ENCODE assay signal across 8 cellular contexts in the genomic region with DNA sequence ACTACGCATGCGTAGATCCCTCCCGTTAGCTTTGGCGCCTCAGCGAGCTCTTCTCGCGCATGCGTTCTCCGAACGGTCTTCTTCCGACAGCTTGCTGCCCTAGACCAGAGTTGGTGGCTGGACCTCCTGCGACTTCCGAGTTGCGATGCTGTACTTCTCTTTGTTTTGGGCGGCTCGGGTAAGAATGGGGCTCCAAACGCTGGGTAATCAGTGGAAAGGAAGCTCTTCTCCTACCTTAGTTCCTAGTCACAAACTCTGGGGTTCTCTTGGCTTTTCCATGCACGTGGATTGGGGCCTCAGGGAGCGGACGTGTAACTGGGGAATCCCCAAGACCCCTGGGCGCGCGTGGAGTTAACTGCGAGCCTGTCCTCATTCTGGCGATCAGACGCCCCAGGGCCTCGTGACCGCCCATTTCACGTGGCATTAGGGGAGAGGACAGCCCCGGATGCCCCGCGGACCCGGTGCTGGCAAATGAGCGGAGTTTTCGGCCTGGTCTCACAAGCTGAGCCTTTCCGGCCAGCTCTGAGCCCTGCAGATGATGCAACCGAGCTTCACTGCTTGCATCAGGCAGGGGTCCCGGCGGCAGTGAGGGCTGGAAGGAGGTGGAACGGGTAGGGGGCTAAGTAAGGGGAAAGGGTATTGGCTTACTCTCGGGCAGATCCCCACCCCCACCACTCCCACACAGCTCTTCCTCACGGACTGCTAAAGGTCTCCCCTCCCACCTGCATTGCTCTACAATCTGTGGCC. TPM values are rescaled to one million over a fixed set of nuclear protein-coding genes. Genes with fewer than 3 reads are reported as not detected.
A peak's percentile ranks its signal among the peaks of the same experiment; 100 is the strongest.
DNase-seq lines count a peak whose midpoint lies in the region; ATAC-seq, FAIRE-seq and TF ChIP-seq lines count a peak whose summit lies in the region.

A gene (plus strand): TSS at position 78 of the 747 bp plus-strand sequence. CDS start 68 bp downstream, at position 146.

- ATAC-seq in GM18861 (IDR thresholded peaks at IDR 0.05; ENCODE audit: unreplicated experiment), result peak; percentile 60
- ATAC-seq in HG03108 (IDR thresholded peaks at IDR 0.05; ENCODE audit: unreplicated experiment), result peak; percentile 58

- H3K9ac ChIP-seq in mammary epithelial cell (ENCODE audit: insufficient read depth, low read length), result peak within 1 kb of the TSS; percentile 86

- H4K20me1 ChIP-seq in mammary epithelial cell (ENCODE audit: insufficient read depth, low read length), result no peaks in the 10 kb centered on the region

- CTCF ChIA-PET in mammary epithelial cell (lab: Charles Lee; ENCODE audit: low non-redundant PET), result interaction anchor here (0.6 to 1.5 kb wide), 5 partner anchors 11 to 229 kb away, joined by 4 to 11 read pairs (median 6); no protein-coding TSS in a partner anchor

- H3K27ac ChIP-seq in VCaP (peak within 1 kb of the TSS; percentile 96), mammary epithelial cell (ENCODE audit: insufficient read depth, low read depth, low read length) (peak within 1 kb of the TSS; percentile 74), small intestine (ENCODE audit: low read depth in 1 of 2, low read length in 1 of 2) (peak within 1 kb of the TSS; percentile 26 to 91)

- WGBS in mammary epithelial cell (ENCODE audit: low coverage, missing lambda C conversion rate), result under 1% methylated on average over 27 of the region's 42 CpGs
- WGBS in small intestine, 3 donors, result 0 to 1% (median 0%) methylated on average over 39 to 42 of the region's 42 CpGs

- H3K36me3 ChIP-seq in mammary epithelial cell (ENCODE audit: insufficient read depth, low read length), result peaks cover 29% of the 10 kb centered on the region
- H3K36me3 ChIP-seq in small intestine (ENCODE audit: control insufficient read depth in 2 of 2, insufficient read depth in 2 of 2, low read length in 2 of 2), result peaks cover 9 to 17% of the 10 kb centered on the region in 2 donors

- H3K27me3 ChIP-seq in mammary epithelial cell (ENCODE audit: insufficient read depth, low read length), result no peaks in the 10 kb centered on the region
- peaks cover 4 to 13% of the 10 kb centered on the region in 2 donors for H3K27me3 ChIP-seq in small intestine (ENCODE audit: control insufficient read depth in 2 of 2, insufficient read depth in 2 of 2, low read length in 2 of 2)

- H3K79me2 ChIP-seq in mammary epithelial cell (ENCODE audit: insufficient read depth, low read length), result peaks cover 41% of the 10 kb centered on the region

- H3K9me3 ChIP-seq in mammary epithelial cell (replicated peaks; ENCODE audit: insufficient read depth, low read length) (no peaks in the 10 kb centered on the region), small intestine (ENCODE audit: control insufficient read depth, low read depth) (no peaks in the 10 kb centered on the region)

- dilution Hi-C loops in mammary epithelial cell (cut with HindIII; ENCODE audit: low sequenced_read_pairs), result loop anchor here (5.0 to 10.0 kb wide), 2 partner anchors 45 to 108 kb away; no protein-coding TSS in a partner anchor

- peak; percentile 95 for DNase-seq in A172 (ENCODE audit: low spot score)
- peak; percentile 93 for DNase-seq in NCI-H2227 (lab: John Stamatoyannopoulos, UW; ENCODE audit: unreplicated experiment)
- DNase-seq in mammary epithelial cell, result peak; percentile 85
- peak; percentile 96 for DNase-seq in iPS-NIHi7 (ENCODE audit: extremely low spot score)
- peak; percentile 97 for DNase-seq in small intestine

- H3K4me1 ChIP-seq in mammary epithelial cell (ENCODE audit: insufficient read depth, low read length), result peaks cover 9% of the 10 kb centered on the region
- no peaks in the 10 kb centered on the region for H3K4me1 ChIP-seq in small intestine (ENCODE audit: control insufficient read depth in 2 of 2, insufficient read depth in 1 of 2, low read depth in 1 of 2, low read length in 1 of 2)

- H3K4me3 ChIP-seq in mammary epithelial cell (replicated peaks in 1 of 3; ENCODE audit: insufficient read depth in 1 of 3, low read depth in 2 of 3, low read length in 3 of 3) (peak within 1 kb of the TSS; percentile 49 to 64 (median 60)), small intestine (ENCODE audit: low read depth in 1 of 2, low read length in 2 of 2) (peak within 1 kb of the TSS; percentile 67 to 77)

- intact Hi-C loops in mammary epithelial cell (cut with micrococcal nuclease), result loop anchor here (1.0 kb wide), 1 partner anchor 9 kb away; no protein-coding TSS in a partner anchor

- in situ Hi-C loops in mammary epithelial cell (cut with MboI; ENCODE audit: low sequenced_read_pairs in 2 of 2), result no loop called here

- TF ChIP-seq CTCF in VCaP (conservative IDR thresholded peaks at IDR 0.05) (no peak), mammary epithelial cell (conservative IDR thresholded peaks at IDR 0.05 in 1 of 2, IDR thresholded peaks at IDR 0.05 in 1 of 2; ENCODE audit: extremely low read depth in 1 of 2, insufficient read depth in 1 of 2, low read depth in 1 of 2, low read length in 2 of 2) (no peak)

- no peak for FAIRE-seq in small intestine (lab: Jason Lieb, UNC)

- H3K4me2 ChIP-seq in mammary epithelial cell (ENCODE audit: insufficient read depth, low read depth, low read length), result peak within 1 kb of the TSS; percentile 98

- H2AFZ ChIP-seq in mammary epithelial cell (ENCODE audit: low read depth, low read length), result peak within 1 kb of the TSS; percentile 75

- BruUV-seq in mammary epithelial cell (replicated peaks; lab: Mats Ljungman, UMichigan), result TSS peak; percentile 32

RNA-seq across cellular contexts. Expression of the gene that starts here (rescaled TPM):
- 208 and 223 TPM in 2 replicates for total RNA-seq in A172 (2014; rRNA removed; shearing (Covaris generic))
- 100 to 1,000 TPM; 266 to 337 TPM for total RNA-seq in mammary epithelial cell
- 285 TPM for polyA plus RNA-seq in mammary epithelial cell
- 190 TPM for polyA minus RNA-seq in mammary epithelial cell
- 100 to 1,000 TPM in 1 of 3 donors, 10 to 100 TPM in 2; 22.8 to 150 (median 35.1) TPM for polyA plus RNA-seq in small intestine

Comparison
In these comparisons a context has a peak if more than half of its experiments do, and no peak if none do; other contexts are left out.
1. Peak in every context shown above with its lines: DNase-seq, ATAC-seq, H3K4me3 ChIP-seq and H3K27ac ChIP-seq.